8 cellular contexts compared by ENCODE assay signal in genomic region chr15:51229907-51230328, GRCh38.
DNase-seq lines count a peak whose midpoint lies in the region; ATAC-seq and TF ChIP-seq lines count a peak whose summit lies in the region.

No MANE protein-coding gene starts in this region.

- H3K4me3 ChIP-seq in gastroesophageal sphincter (no peak overlapping the region), tibial artery (no peak overlapping the region)

- intact Hi-C loops in tibial artery (cut with DNase I; ENCODE audit: low total_unique reads), result no loop called here

- ATAC-seq in gastroesophageal sphincter (no peak), GM21723 (IDR thresholded peaks at IDR 0.05; ENCODE audit: unreplicated experiment) (no peak)

- peaks cover 0 to 3% (median 0%) of the 10 kb centered on the region in 3 donors for H3K4me1 ChIP-seq in gastroesophageal sphincter
- peaks cover 0 to 24% (median 13%) of the 10 kb centered on the region in 4 donors for H3K4me1 ChIP-seq in tibial artery

- no peak for TF ChIP-seq EP300 in gastroesophageal sphincter (IDR thresholded peaks at IDR 0.05)

- WGBS in gastroesophageal sphincter (ENCODE audit: low coverage in 1 of 2), 2 donors, result 7 to 26% methylated on average over 2 of the region's 2 CpGs

- H3K9me3 ChIP-seq in gastroesophageal sphincter (no peaks in the 10 kb centered on the region), tibial artery (no peaks in the 10 kb centered on the region)

- DNase-seq in NCI-H446 (lab: John Stamatoyannopoulos, UW) (peak; percentile 4 to 32), NCI-H446 treated with DMSO at 0.1 percent for 48 hours (lab: John Stamatoyannopoulos, UW) (no peak), RKO (ENCODE audit: low spot score) (peak; percentile 16), tibial artery (no peak), HPDE6-E6E7 (ENCODE audit: extremely low spot score) (no peak)
- DNase-seq in activated T-cell treated with anti-CD3 and anti-CD28 coated beads, Interleukin-2, amount 50 U/mL, for 48 hours, result no peak

- TF ChIP-seq CTCF in gastroesophageal sphincter (IDR thresholded peaks at IDR 0.05) (peak in 3 of 4 experiments; percentile 34 to 48 (median 40)), tibial artery (IDR thresholded peaks at IDR 0.05) (peak; percentile 30)

- no peak overlapping the region for H3K27ac ChIP-seq in gastroesophageal sphincter
- H3K27ac ChIP-seq in tibial artery, result no peak overlapping the region

- H3K27me3 ChIP-seq in gastroesophageal sphincter, result peaks cover 5% of the 10 kb centered on the region
- H3K27me3 ChIP-seq in tibial artery, result no peaks in the 10 kb centered on the region

- no peak for TF ChIP-seq POLR2A in gastroesophageal sphincter (IDR thresholded peaks at IDR 0.05)

- no peaks in the 10 kb centered on the region for H3K36me3 ChIP-seq in gastroesophageal sphincter
- no peaks in the 10 kb centered on the region for H3K36me3 ChIP-seq in tibial artery

Comparison
In these comparisons a context has a peak if more than half of its experiments do, and no peak if none do; other contexts are left out.
1. DNase-seq: peak in NCI-H446 (2 of 2) and RKO (single experiment); none in NCI-H446 treated with DMSO at 0.1 percent for 48 hours (single experiment), tibial artery (0 of 2), HPDE6-E6E7 (single experiment) and activated T-cell treated with anti-CD3 and anti-CD28 coated beads, Interleukin-2, amount 50 U/mL, for 48 hours (0 of 2).